In the genomic region with DNA sequence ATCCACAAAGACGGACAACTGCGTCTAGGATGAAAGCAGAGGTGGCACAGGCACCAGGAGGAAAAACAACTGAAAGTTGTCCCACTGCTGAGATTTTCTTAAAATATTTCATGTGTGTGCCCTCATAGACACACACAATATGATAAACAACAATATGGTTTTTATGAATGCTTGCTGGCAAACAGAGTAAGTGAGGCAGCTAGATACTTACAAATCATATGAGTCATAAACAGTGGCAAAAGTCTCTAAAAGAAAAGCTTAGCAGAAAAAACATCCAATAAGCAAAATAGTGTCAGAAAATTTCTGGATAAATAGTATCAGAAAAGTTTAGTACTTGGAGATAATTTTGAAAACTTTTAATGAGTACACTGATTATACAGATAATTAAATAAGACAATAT, we compare ENCODE assay signal across 9 cellular contexts.
"Had no signal": no experiment of that assay in that cellular context is flagged by ENCODE, and none has a peak within 500 bp of the region (broad histone marks: within the 10 kb centered on the region; RNA-seq: fewer than 3 reads in every experiment).

No MANE protein-coding gene starts in this region.

- H3K4me2 ChIP-seq: GM23338, KMS-11 had no signal

- H3K4me1 ChIP-seq: HAP-1 had no signal

- DNase-seq: H7, HFFc6, KBM-7 had no signal

- ATAC-seq: GM23338, HCT116, HepG2 had no signal

- H3K4me3 ChIP-seq: GM23338, HAP-1 had no signal

- H3K36me3 ChIP-seq: HAP-1 had no signal

- H3K9ac ChIP-seq: KMS-11 had no signal

- H3K9me3 ChIP-seq: HAP-1 had no signal

- H3K27ac ChIP-seq: HL-60, KMS-11 had no signal

- H2AFZ ChIP-seq: GM23338 had no signal
